Comparison of ENCODE assay signal across 1 cellular context in genomic region chr3:181458857-181459256, GRCh38.
TF ChIP-seq lines count a peak whose summit lies in the region.

No MANE protein-coding gene starts in this region.

TF ChIP-seq in HepG2, 621 proteins besides CTCF, POLR2A, EP300 and RAD21 (continued from another document):
- TF ChIP-seq ZBTB2 (CRISPR knock-in tag; IDR thresholded peaks at IDR 0.05; ENCODE audit: low read depth) (no peak), EZH2 (conservative IDR thresholded peaks at IDR 0.05; ENCODE audit: low read depth, low read length) (no peak), LRRFIP1 (CRISPR knock-in tag; conservative IDR thresholded peaks at IDR 0.05) (no peak), CBX2 (IDR thresholded peaks at IDR 0.05; ENCODE audit: low read depth, low read length) (no peak), CBX2 (CRISPR knock-in tag; IDR thresholded peaks at IDR 0.05; ENCODE audit: low read depth) (no peak), SKIL (CRISPR knock-in tag; IDR thresholded peaks at IDR 0.05; ENCODE audit: borderline replicate concordance) (no peak), DMAP1 (CRISPR knock-in tag; IDR thresholded peaks at IDR 0.05) (no peak), ZBTB37 (CRISPR knock-in tag; IDR thresholded peaks at IDR 0.05) (no peak), ZFX (CRISPR knock-in tag; IDR thresholded peaks at IDR 0.05; ENCODE audit: low read depth) (no peak), ZNF276 (CRISPR knock-in tag; IDR thresholded peaks at IDR 0.05; ENCODE audit: low read depth) (no peak)
